9 cellular contexts compared by ENCODE assay signal in the genomic region with DNA sequence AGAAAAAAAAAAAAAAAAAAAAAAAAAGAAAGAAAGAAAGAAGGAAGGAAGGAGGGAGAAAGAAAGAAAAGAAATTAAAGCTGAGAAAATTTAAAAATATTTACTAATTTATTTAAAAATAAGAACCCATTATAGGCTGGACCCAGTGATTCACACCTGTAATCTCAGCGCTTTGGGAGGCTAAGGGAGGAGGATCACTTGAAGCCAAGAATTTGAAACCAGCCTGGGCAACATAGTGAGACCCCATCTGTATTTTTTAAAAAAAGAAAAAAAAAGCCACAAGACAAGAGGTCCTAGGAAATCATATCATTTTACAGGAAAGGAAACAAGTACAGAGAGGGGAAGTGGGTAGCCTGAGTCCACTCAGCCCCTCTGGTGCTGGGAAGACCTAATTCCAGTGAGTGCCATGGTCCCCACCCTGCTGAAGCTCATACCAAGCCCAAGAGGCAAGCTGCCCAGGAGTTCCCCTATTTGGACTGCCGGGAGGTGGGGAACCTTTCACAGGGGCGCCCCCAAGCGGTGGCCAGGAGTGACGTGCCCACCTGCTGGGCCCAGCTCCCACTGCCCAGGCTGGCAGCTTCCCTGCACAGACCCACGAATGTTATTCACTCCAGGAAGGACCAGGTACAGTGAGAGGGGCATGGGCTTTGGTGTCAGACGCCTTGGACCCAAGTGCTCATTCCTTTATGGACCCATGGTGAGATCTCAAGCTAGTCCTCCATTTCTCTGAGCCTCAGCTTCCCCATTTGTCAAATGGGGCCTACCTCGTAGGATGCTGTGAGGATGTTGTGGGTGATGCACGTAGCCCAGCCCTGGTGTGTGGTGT.
A peak's percentile ranks its signal among the peaks of the same experiment; 100 is the strongest.
DNase-seq lines count a peak whose midpoint lies in the region; ATAC-seq, FAIRE-seq and TF ChIP-seq lines count a peak whose summit lies in the region.
"Had no signal": no experiment of that assay in that cellular context is flagged by ENCODE, and none has a peak within 500 bp of the region (broad histone marks: within the 10 kb centered on the region; RNA-seq: fewer than 3 reads in every experiment).

No MANE protein-coding gene starts in this region.

- H3K4me1 Mint-ChIP-seq in mesothelial cell of epicardium = peaks cover 11% of the 10 kb centered on the region

- peak; percentile 66 for FAIRE-seq in bronchial epithelial cell (lab: Jason Lieb, UNC)
- FAIRE-seq: endometrium had no signal

- DNase-seq in AML-193 (lab: John Stamatoyannopoulos, UW) = peak; percentile 40 to 56
- DNase-seq in RWPE2 (ENCODE audit: low spot score) = no peak
- DNase-seq in bronchial epithelial cell (ENCODE audit: low read depth) = no peak
- no peak for DNase-seq in mesothelial cell of epicardium (ENCODE audit: low spot score in 2 of 2, unreplicated experiment in 2 of 2)
- DNase-seq in NCI-H2196 treated with DMSO at 0.1 percent for 48 hours (lab: John Stamatoyannopoulos, UW; ENCODE audit: unreplicated experiment) = no peak

- H3K36me3 ChIP-seq in RWPE2 (ENCODE audit: low read depth) (peaks cover 14% of the 10 kb centered on the region), bronchial epithelial cell (ENCODE audit: control insufficient read depth, insufficient read depth, low read length) (peaks cover 28% of the 10 kb centered on the region)

- H3K4me1 ChIP-seq in RWPE2 (ENCODE audit: insufficient read depth, poor library complexity, severe bottlenecking) = no peaks in the 10 kb centered on the region

- no peaks in the 10 kb centered on the region for H3K27me3 Mint-ChIP-seq in mesothelial cell of epicardium (ENCODE audit: low read depth)

- H3K9me3 Mint-ChIP-seq in mesothelial cell of epicardium = no peaks in the 10 kb centered on the region

- H3K4me3 Mint-ChIP-seq in mesothelial cell of epicardium = no peak overlapping the region

- no peaks in the 10 kb centered on the region for H3K27me3 ChIP-seq in RWPE2 (ENCODE audit: insufficient read depth, poor library complexity, severe bottlenecking)
- H3K27me3 ChIP-seq in bronchial epithelial cell (ENCODE audit: control insufficient read depth, insufficient read depth, low read length) = no peaks in the 10 kb centered on the region

- peak; percentile 46 for TF ChIP-seq CTCF in RWPE2 (IDR thresholded peaks at IDR 0.05; ENCODE audit: poor library complexity, severe bottlenecking)
- TF ChIP-seq CTCF in bronchial epithelial cell (IDR thresholded peaks at IDR 0.05; ENCODE audit: insufficient read depth, low read length, severe bottlenecking) = peak; percentile 64
- TF ChIP-seq CTCF in mesothelial cell of epicardium (IDR thresholded peaks at IDR 0.05; ENCODE audit: unreplicated experiment) = peak; percentile 44

- H3K9me3 ChIP-seq in RWPE2 (ENCODE audit: severe bottlenecking) = no peaks in the 10 kb centered on the region

- H3K27ac Mint-ChIP-seq in mesothelial cell of epicardium = peak overlapping the region; percentile 12

- H3K4me3 ChIP-seq in RWPE2 (ENCODE audit: severe bottlenecking) (no peak overlapping the region), bronchial epithelial cell (ENCODE audit: low read depth, low read length) (no peak overlapping the region)

- H3K36me3 Mint-ChIP-seq in mesothelial cell of epicardium = peaks cover 26% of the 10 kb centered on the region

- peak; percentile 69 for ATAC-seq in GM21619 (IDR thresholded peaks at IDR 0.05; ENCODE audit: unreplicated experiment)
- peak; percentile 44; the same call in 1 of the 3 replicates for ATAC-seq in RWPE2 (ENCODE audit: low read depth)
- no peak for ATAC-seq in HG03159 (IDR thresholded peaks at IDR 0.05; ENCODE audit: unreplicated experiment)
- no peak for ATAC-seq in GM18511 (IDR thresholded peaks at IDR 0.05; ENCODE audit: unreplicated experiment)

- no peak overlapping the region for H3K27ac ChIP-seq in RWPE2 (ENCODE audit: poor library complexity, severe bottlenecking)

Comparison
In these comparisons a context has a peak if more than half of its experiments do, and no peak if none do; other contexts are left out.
1. DNase-seq: peak in AML-193 (2 of 2); none in RWPE2 (single experiment), bronchial epithelial cell (single experiment), mesothelial cell of epicardium (0 of 2) and NCI-H2196 treated with DMSO at 0.1 percent for 48 hours (single experiment).
2. ATAC-seq: peak in GM21619 (single experiment) and RWPE2 (single experiment); none in HG03159 (single experiment) and GM18511 (single experiment).
3. Peak in every context shown above with its lines, with median percentiles within 50 percentile points of each other: CTCF ChIP-seq.